In the genomic region with DNA sequence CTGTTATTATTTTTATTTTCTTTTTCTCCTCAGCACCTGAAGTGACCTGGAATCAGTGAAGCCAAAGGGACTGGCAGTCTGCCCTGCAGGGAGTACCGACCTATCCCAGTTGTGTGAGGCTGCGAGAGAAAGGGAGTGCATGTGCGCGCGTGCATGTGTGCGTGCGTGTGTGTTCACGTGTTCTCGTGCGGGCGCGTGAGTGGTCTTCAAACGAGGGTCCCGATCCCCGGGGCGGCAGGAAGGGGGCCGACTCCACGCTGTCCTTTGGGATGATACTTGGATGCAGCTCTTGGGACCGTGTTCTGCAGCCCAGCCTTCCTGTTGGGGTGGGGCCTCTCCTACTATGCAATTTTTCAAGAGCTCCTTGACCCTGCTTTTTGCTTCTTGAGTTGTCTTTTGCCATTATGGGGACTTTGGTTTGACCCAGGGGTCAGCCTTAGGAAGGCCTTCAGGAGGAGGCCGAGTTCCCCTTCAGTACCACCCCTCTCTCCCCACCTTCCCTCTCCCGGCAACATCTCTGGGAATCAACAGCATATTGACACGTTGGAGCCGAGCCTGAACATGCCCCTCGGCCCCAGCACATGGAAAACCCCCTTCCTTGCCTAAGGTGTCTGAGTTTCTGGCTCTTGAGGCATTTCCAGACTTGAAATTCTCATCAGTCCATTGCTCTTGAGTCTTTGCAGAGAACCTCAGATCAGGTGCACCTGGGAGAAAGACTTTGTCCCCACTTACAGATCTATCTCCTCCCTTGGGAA, we compare ENCODE assay signal across 27 cellular contexts.
A peak's percentile ranks its signal among the peaks of the same experiment; 100 is the strongest.
DNase-seq lines count a peak whose midpoint lies in the region; ATAC-seq and TF ChIP-seq lines count a peak whose summit lies in the region.
"Had no signal": no experiment of that assay in that cellular context is flagged by ENCODE, and none has a peak within 500 bp of the region (broad histone marks: within the 10 kb centered on the region; RNA-seq: fewer than 3 reads in every experiment).

No MANE protein-coding gene starts in this region.

- H3K9me3 ChIP-seq in colonic mucosa (no peaks in the 10 kb centered on the region), thyroid gland (no peaks in the 10 kb centered on the region)
- H3K9me3 ChIP-seq: BE2C, MG63, SJSA1 had no signal

- H3K27ac ChIP-seq in colonic mucosa, result no peak overlapping the region
- no peak overlapping the region for H3K27ac ChIP-seq in thyroid gland
- H3K27ac ChIP-seq: GM23248, SJSA1 had no signal

- no peaks in the 10 kb centered on the region for H3K36me3 ChIP-seq in colonic mucosa
- no peaks in the 10 kb centered on the region for H3K36me3 ChIP-seq in thyroid gland
- H3K36me3 ChIP-seq: BE2C, MG63, SJSA1 had no signal

- H3K27me3 ChIP-seq in colonic mucosa (no peaks in the 10 kb centered on the region), thyroid gland (no peaks in the 10 kb centered on the region)
- H3K27me3 ChIP-seq: BE2C, MG63, SJSA1 had no signal

- no peak overlapping the region for H3K9ac ChIP-seq in colonic mucosa (ENCODE audit: low read depth in 2 of 2, low read length in 2 of 2)
- H3K9ac ChIP-seq: GM23248 had no signal

- 90 to 92% methylated on average over 24 of the region's 24 CpGs for WGBS in thyroid gland, 2 donors

- no peak for ATAC-seq in HG03354 (IDR thresholded peaks at IDR 0.05; ENCODE audit: poor library complexity, severe bottlenecking, unreplicated experiment)
- ATAC-seq: PC-3 had no signal

- TF ChIP-seq POLR2A in thyroid gland (IDR thresholded peaks at IDR 0.05), result no peak

- intact Hi-C loops in colonic mucosa (cut with DNase I) (no loop called here), thyroid gland (cut with DNase I) (no loop called here)

- in situ Hi-C loops in GM13976 (cut with MboI; ENCODE audit: low sequenced_read_pairs, unreplicated experiment), result loop anchor here (10.0 kb wide), 1 partner anchor 131 kb away; no protein-coding TSS in a partner anchor

- TF ChIP-seq CTCF in GM13976 (IDR thresholded peaks at IDR 0.05; ENCODE audit: borderline replicate concordance, control extremely low read depth, extremely low read depth, insufficient read depth, missing control alignments) (no peak), colonic mucosa (IDR thresholded peaks at IDR 0.05) (no peak), thyroid gland (IDR thresholded peaks at IDR 0.05) (no peak)

- H3K4me3 ChIP-seq in colonic mucosa (no peak overlapping the region), thyroid gland (replicated peaks in 1 of 3) (no peak overlapping the region)
- H3K4me3 ChIP-seq: GM23248, MG63, SJSA1 had no signal

- H3K4me1 ChIP-seq in colonic mucosa (no peaks in the 10 kb centered on the region), thyroid gland (no peaks in the 10 kb centered on the region)
- H3K4me1 ChIP-seq: BE2C, SJSA1 had no signal

- peak; percentile 6 for DNase-seq in GM13976 (ENCODE audit: low spot score)
- DNase-seq in colonic mucosa, result peak; percentile 13
- peak; percentile 86 for DNase-seq in mesenteric fat pad (ENCODE audit: low spot score)
- peak; percentile 35 to 41 for DNase-seq in thyroid gland
- no peak for DNase-seq in activated CD8-positive, alpha-beta memory T cell treated with anti-CD3 and anti-CD28 coated beads, Interleukin-2, amount 50 U/mL, for 48 hours
- no peak for DNase-seq in NCI-H2227 treated with DMSO at 0.1 percent for 48 hours (lab: John Stamatoyannopoulos, UW)
- DNase-seq: BE2C; CD8-positive, alpha-beta memory T cell; DMS79 treated with DMSO at 0.1 percent for 48 hours; GF-D8; GM23248; H9; IMR-90; KG1; MG63; NCI-H1105 treated with DMSO at 0.1 percent for 48 hours; NCI-H146; NCI-H1930; NCI-H2107; NCI-H446 treated with DMSO at 0.1 percent for 48 hours; NCI-H526; NCI-H82; NK-92 treated with Interleukin-12 subunit alpha and Interleukin-12 subunit beta, amount 100 ng/mL, for 24 hours; PC-3; Right ventricle myocardium superior had no signal

Comparison
In these comparisons a context has a peak if more than half of its experiments do, and no peak if none do; other contexts are left out.
1. DNase-seq: peak in GM13976 (single experiment), colonic mucosa (single experiment), mesenteric fat pad (single experiment) and thyroid gland (2 of 2); none in activated CD8-positive, alpha-beta memory T cell treated with anti-CD3 and anti-CD28 coated beads, Interleukin-2, amount 50 U/mL, for 48 hours (single experiment) and NCI-H2227 treated with DMSO at 0.1 percent for 48 hours (single experiment).